In the genomic region with DNA sequence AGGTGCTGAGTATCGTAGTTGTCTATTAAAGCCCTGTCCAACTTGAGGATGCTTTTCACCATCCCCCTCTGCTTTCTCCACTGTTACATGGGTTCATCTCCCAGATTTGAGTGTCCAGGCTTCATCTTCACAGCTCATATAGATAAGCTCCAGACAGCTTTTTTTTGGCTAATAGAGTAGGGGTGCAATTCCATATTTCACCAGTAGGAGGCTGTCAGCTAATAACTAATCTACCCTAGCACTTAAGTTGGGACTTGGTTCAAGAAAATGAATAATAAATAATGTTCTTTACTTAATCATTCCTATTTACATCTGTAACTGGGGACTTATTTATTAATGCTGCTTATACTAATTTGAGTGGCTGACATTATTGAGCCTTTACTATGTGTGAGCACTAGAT, we compare ENCODE assay signal across 13 cellular contexts.
DNase-seq lines count a peak whose midpoint lies in the region; ATAC-seq and TF ChIP-seq lines count a peak whose summit lies in the region.
"Had no signal": no experiment of that assay in that cellular context is flagged by ENCODE, and none has a peak within 500 bp of the region (broad histone marks: within the 10 kb centered on the region; RNA-seq: fewer than 3 reads in every experiment).

No MANE protein-coding gene starts in this region.

- peaks cover 7% of the 10 kb centered on the region for H3K9me3 ChIP-seq in A673 (ENCODE audit: low read depth, low read length, poor library complexity, severe bottlenecking)
- H3K9me3 ChIP-seq: prostate gland had no signal

- in situ Hi-C loops in SK-MEL-5 (cut with HindIII; ENCODE audit: low pct_unique_long_range_greater_than_20kb, low sequenced_read_pairs): no loop called here

- ATAC-seq in foreskin keratinocyte (no peak), HG02870 (IDR thresholded peaks at IDR 0.05; ENCODE audit: unreplicated experiment) (no peak)

- H3K4me1 ChIP-seq in A673 (ENCODE audit: insufficient read depth, low read length, poor library complexity, severe bottlenecking) (no peaks in the 10 kb centered on the region), foreskin keratinocyte (no peaks in the 10 kb centered on the region)
- H3K4me1 ChIP-seq: esophagus squamous epithelium, prostate gland, SJCRH30 had no signal

- POLR2A ChIA-PET in A673 (lab: Charles Lee; ENCODE audit: low non-redundant PET): no interaction called here

- H3K36me3 Mint-ChIP-seq in immature natural killer cell: no peaks in the 10 kb centered on the region

- no peaks in the 10 kb centered on the region for H3K4me1 Mint-ChIP-seq in immature natural killer cell

- BruUV-seq in A673 (replicated peaks; lab: Mats Ljungman, UMichigan): no TSS peak

- H3K27me3 Mint-ChIP-seq in immature natural killer cell (ENCODE audit: low read depth in 3 of 3): peaks cover 0 to 21% (median 8%) of the 10 kb centered on the region in 3 donors

- CTCF ChIA-PET in A673 (lab: Charles Lee): interaction anchor here (1.2 kb wide), 1 partner anchor 111 kb away, joined by 7 read pairs; no protein-coding TSS in a partner anchor

- intact Hi-C loops in A673 (cut with micrococcal nuclease; ENCODE audit: unreplicated experiment): no loop called here

- H3K4me3 ChIP-seq in A673 (ENCODE audit: low read depth, low read length, poor library complexity, severe bottlenecking): no peak overlapping the region
- no peak overlapping the region for H3K4me3 ChIP-seq in H7 (ENCODE audit: insufficient read depth, low read depth, low read length)
- H3K4me3 ChIP-seq: esophagus squamous epithelium, prostate gland, SJCRH30 had no signal

- H3K27me3 ChIP-seq in A673 (replicated peaks; ENCODE audit: insufficient read depth, low read depth, low read length, poor library complexity) (no peaks in the 10 kb centered on the region), foreskin keratinocyte (no peaks in the 10 kb centered on the region), H7 (ENCODE audit: control insufficient read depth, insufficient read depth, low read length) (no peaks in the 10 kb centered on the region)
- H3K27me3 ChIP-seq: SJCRH30 had no signal

- DNase-seq in A673 (ENCODE audit: low spot score): no peak
- peak; percentile 3 for DNase-seq in SK-MEL-5 (ENCODE audit: low read depth, low spot score)
- no peak for DNase-seq in foreskin keratinocyte
- no peak for DNase-seq in H7
- no peak for DNase-seq in immature natural killer cell
- DNase-seq in Kasumi-1 (lab: John Stamatoyannopoulos, UW): no peak
- DNase-seq: activated naive CD4-positive, alpha-beta T cell treated with anti-CD3 and anti-CD28 coated beads, Interleukin-2, amount 50 U/mL, for 16 hours; esophagus squamous epithelium; NCI-H2081 treated with DMSO at 0.1 percent for 48 hours; SJCRH30 had no signal

- peaks cover 7 to 29% (median 10%) of the 10 kb centered on the region in 6 donors for H3K9me3 Mint-ChIP-seq in immature natural killer cell

- TF ChIP-seq CTCF in A673 (conservative IDR thresholded peaks at IDR 0.05; ENCODE audit: low read depth, low read length) (peak; percentile 49), GM12872 (IDR thresholded peaks at IDR 0.05; ENCODE audit: insufficient read depth, low read depth, low read length) (peak; percentile 49), foreskin keratinocyte (conservative IDR thresholded peaks at IDR 0.05) (peak; percentile 20)

- no peak overlapping the region for H3K27ac Mint-ChIP-seq in immature natural killer cell

- H3K36me3 ChIP-seq in A673 (ENCODE audit: insufficient read depth, low read length, poor library complexity, severe bottlenecking): no peaks in the 10 kb centered on the region
- no peaks in the 10 kb centered on the region for H3K36me3 ChIP-seq in H7 (replicated peaks; ENCODE audit: control insufficient read depth, insufficient read depth, low read length)
- H3K36me3 ChIP-seq: esophagus squamous epithelium, prostate gland, SJCRH30 had no signal

- no peak overlapping the region for H3K4me3 Mint-ChIP-seq in immature natural killer cell

- H3K27ac ChIP-seq in A673 (ENCODE audit: low read depth, low read length, poor library complexity, severe bottlenecking) (no peak overlapping the region), foreskin keratinocyte (no peak overlapping the region)
- H3K27ac ChIP-seq: esophagus squamous epithelium, prostate gland, SJCRH30 had no signal
